16 cellular contexts compared by ENCODE assay signal in genomic region chr15:72562878-72563277, GRCh38.
"Had no signal": no experiment of that assay in that cellular context is flagged by ENCODE, and none has a peak within 500 bp of the region (broad histone marks: within the 10 kb centered on the region; RNA-seq: fewer than 3 reads in every experiment).

No MANE protein-coding gene starts in this region.

- H3K4me1 Mint-ChIP-seq: nephron progenitor cell had no signal

- DNase-seq: activated CD4-positive, alpha-beta T cell treated with anti-CD3 and anti-CD28 coated beads, Interleukin-2, amount 10 ng/mL, durations not matched to agents 7 days and 5 days; activated CD4-positive, CD25-positive, alpha-beta regulatory T cell; activated naive CD8-positive, alpha-beta T cell treated with anti-CD3 and anti-CD28 coated beads for 36 hours; body of pancreas; caudate nucleus; erythroblast; immature natural killer cell; kidney glomerular epithelial cell; left ventricle myocardium superior; nephron progenitor cell; nucleus accumbens; stimulated activated CD8-positive, alpha-beta memory T cell treated with anti-CD3 and anti-CD28 coated beads, Interleukin-4, amount 100 ng/mL, for 48 hours; stimulated activated naive CD4-positive, alpha-beta T cell treated with Interleukin-2 at 50 U/mL for 16 hours; T-cell; T-helper 9 cell had no signal

- H3K9me3 Mint-ChIP-seq: activated CD4-positive, alpha-beta T cell treated with anti-CD3 and anti-CD28 coated beads, Interleukin-2, amount 10 ng/mL, durations not matched to agents 7 days and 5 days; activated naive CD8-positive, alpha-beta T cell treated with anti-CD3 and anti-CD28 coated beads for 36 hours; immature natural killer cell; nephron progenitor cell; T-cell had no signal

- H3K27ac Mint-ChIP-seq: activated CD4-positive, alpha-beta T cell treated with anti-CD3 and anti-CD28 coated beads, Interleukin-2, amount 10 ng/mL, durations not matched to agents 7 days and 5 days; activated naive CD8-positive, alpha-beta T cell treated with anti-CD3 and anti-CD28 coated beads for 36 hours; nephron progenitor cell had no signal

- H3K9me3 ChIP-seq: body of pancreas, tibial nerve had no signal

- H3K27ac ChIP-seq: body of pancreas had no signal

- H3K4me3 Mint-ChIP-seq: activated CD4-positive, alpha-beta T cell treated with anti-CD3 and anti-CD28 coated beads, Interleukin-2, amount 10 ng/mL, durations not matched to agents 7 days and 5 days; activated naive CD8-positive, alpha-beta T cell treated with anti-CD3 and anti-CD28 coated beads for 36 hours; immature natural killer cell; nephron progenitor cell; T-cell had no signal

- H3K27me3 Mint-ChIP-seq: activated CD4-positive, alpha-beta T cell treated with anti-CD3 and anti-CD28 coated beads, Interleukin-2, amount 10 ng/mL, durations not matched to agents 7 days and 5 days; activated naive CD8-positive, alpha-beta T cell treated with anti-CD3 and anti-CD28 coated beads for 36 hours; T-cell had no signal

- H3K4me1 ChIP-seq: body of pancreas had no signal

- H3K4me3 ChIP-seq: body of pancreas, tibial nerve had no signal

- H3K27me3 ChIP-seq: body of pancreas, tibial nerve had no signal
